In the genomic region with DNA sequence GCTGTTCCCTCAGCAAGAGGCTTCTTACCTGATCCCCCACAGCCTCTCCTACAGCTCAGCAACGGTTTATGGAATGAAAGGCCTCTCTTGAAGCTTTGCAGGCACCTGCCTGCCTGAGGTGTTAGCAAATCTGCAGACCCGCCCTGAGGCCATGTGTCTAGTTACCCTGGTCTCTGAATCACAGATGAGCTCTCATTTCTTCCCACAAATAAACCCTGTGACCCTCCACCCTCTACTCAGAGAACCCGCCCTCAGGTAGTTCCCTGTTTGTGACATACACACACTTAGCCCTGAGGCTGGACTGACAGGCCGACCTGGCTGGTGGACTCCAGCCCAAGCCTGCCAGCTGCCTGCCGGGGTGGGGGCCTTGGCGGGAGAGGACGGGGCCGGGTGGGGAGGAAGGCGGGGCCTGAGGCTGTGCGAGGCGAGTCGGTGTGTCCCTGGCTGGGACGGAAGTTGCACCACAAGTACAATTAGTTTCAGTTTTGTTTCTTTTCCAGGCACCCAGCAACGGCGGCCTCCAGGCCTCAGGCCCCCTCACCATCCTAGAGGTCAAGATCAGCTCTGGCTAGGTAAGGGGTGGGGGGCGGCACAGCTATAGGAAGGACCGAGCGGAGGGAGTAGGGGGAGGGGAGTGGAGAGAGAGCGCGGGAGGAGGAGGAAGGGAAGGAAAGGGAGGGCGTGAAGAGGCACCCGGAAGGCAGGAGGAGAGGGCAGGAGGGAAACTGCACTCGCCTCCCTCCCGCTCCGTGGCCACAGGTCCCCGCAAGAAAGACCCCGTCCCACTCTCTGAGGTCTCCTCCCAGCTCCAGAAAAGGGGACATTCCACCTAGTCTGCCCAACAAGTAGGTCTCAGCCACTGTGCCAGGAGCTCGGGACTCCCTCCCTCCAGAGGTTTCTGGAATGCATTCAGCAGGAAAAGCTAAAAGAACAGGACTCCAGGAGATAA, we compare ENCODE assay signal across 8 cellular contexts. TPM values are rescaled to one million over a fixed set of nuclear protein-coding genes. Genes with fewer than 3 reads are reported as not detected.
A peak's percentile ranks its signal among the peaks of the same experiment; 100 is the strongest.
DNase-seq lines count a peak whose midpoint lies in the region; ATAC-seq and TF ChIP-seq lines count a peak whose summit lies in the region.

A gene with protein sequence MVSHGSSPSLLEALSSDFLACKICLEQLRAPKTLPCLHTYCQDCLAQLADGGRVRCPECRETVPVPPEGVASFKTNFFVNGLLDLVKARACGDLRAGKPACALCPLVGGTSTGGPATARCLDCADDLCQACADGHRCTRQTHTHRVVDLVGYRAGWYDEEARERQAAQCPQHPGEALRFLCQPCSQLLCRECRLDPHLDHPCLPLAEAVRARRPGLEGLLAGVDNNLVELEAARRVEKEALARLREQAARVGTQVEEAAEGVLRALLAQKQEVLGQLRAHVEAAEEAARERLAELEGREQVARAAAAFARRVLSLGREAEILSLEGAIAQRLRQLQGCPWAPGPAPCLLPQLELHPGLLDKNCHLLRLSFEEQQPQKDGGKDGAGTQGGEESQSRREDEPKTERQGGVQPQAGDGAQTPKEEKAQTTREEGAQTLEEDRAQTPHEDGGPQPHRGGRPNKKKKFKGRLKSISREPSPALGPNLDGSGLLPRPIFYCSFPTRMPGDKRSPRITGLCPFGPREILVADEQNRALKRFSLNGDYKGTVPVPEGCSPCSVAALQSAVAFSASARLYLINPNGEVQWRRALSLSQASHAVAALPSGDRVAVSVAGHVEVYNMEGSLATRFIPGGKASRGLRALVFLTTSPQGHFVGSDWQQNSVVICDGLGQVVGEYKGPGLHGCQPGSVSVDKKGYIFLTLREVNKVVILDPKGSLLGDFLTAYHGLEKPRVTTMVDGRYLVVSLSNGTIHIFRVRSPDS (plus strand): TSS at position 482 of the 949 bp plus-strand sequence. CDS start 1,832 bp downstream, outside the sequence.

- H3K79me2 ChIP-seq in DOHH2 (ENCODE audit: control insufficient read depth, low read length) (peaks cover 41% of the 10 kb centered on the region), GM23248 (ENCODE audit: insufficient read depth) (peaks cover 47% of the 10 kb centered on the region), Loucy (ENCODE audit: insufficient read depth, low read length) (peaks cover 50% of the 10 kb centered on the region)

- peaks cover 33% of the 10 kb centered on the region for H3K4me1 Mint-ChIP-seq in activated naive CD8-positive, alpha-beta T cell (ENCODE audit: low read depth)

- no peaks in the 10 kb centered on the region for H3K27me3 ChIP-seq in DOHH2 (ENCODE audit: control insufficient read depth, low read length)
- no peaks in the 10 kb centered on the region for H3K27me3 ChIP-seq in GM23248 (replicated peaks; ENCODE audit: insufficient read depth)
- no peaks in the 10 kb centered on the region for H3K27me3 ChIP-seq in Loucy (ENCODE audit: insufficient read depth, low read length, poor library complexity, severe bottlenecking)
- no peaks in the 10 kb centered on the region for H3K27me3 ChIP-seq in tibial nerve

- H3K4me3 ChIP-seq in DOHH2 (ENCODE audit: low read length) (peak within 1 kb of the TSS; percentile 93), GM23248 (peak within 1 kb of the TSS; percentile 89), Loucy (ENCODE audit: low read length, poor library complexity, severe bottlenecking) (peak within 1 kb of the TSS; percentile 100), tibial nerve (peak within 1 kb of the TSS; percentile 59 to 86 (median 70))

- H4K20me1 ChIP-seq in DOHH2 (ENCODE audit: control insufficient read depth, insufficient read depth, low read depth, low read length) = no peaks in the 10 kb centered on the region
- no peaks in the 10 kb centered on the region for H4K20me1 ChIP-seq in GM23248 (ENCODE audit: insufficient read depth)
- peaks cover 16% of the 10 kb centered on the region for H4K20me1 ChIP-seq in Loucy (ENCODE audit: insufficient read depth, low read length, poor library complexity, severe bottlenecking)

- ATAC-seq in Right ventricle myocardium inferior = peak; percentile 95

- TF ChIP-seq POLR2A in tibial nerve (IDR thresholded peaks at IDR 0.05) = peak in 1 of 2 donors; percentile 54

- peak within 1 kb of the TSS; percentile 83 for H2AFZ ChIP-seq in GM23248
- H2AFZ ChIP-seq in Loucy (ENCODE audit: low read length) = peak within 1 kb of the TSS; percentile 79

- TF ChIP-seq CTCF in DOHH2 (IDR thresholded peaks at IDR 0.05; ENCODE audit: low read depth, low read length, poor library complexity, severe bottlenecking) (no peak), Loucy (conservative IDR thresholded peaks at IDR 0.05; ENCODE audit: low read length) (no peak), tibial nerve (IDR thresholded peaks at IDR 0.05) (no peak)

- DNase-seq in GM23248 (peak; percentile 89), SKM-1 treated with dmso at 0.1 percent for 144 hours (lab: John Stamatoyannopoulos, UW; ENCODE audit: unreplicated experiment) (peak; percentile 75), Right ventricle myocardium inferior (ENCODE audit: missing footprints) (peak; percentile 93), pons (ENCODE audit: low spot score) (peak; percentile 71), tibial nerve (ENCODE audit: low spot score in 2 of 2) (peak; percentile 69)

- peaks cover 34% of the 10 kb centered on the region for H3K36me3 ChIP-seq in DOHH2 (ENCODE audit: control insufficient read depth, low read length)
- H3K36me3 ChIP-seq in GM23248 (ENCODE audit: low read depth) = 0 out of 2 replicates have a peak, but pooled peaks cover 7% of the 10 kb centered on the region
- peaks cover 9% of the 10 kb centered on the region; the same call in 1 of the 2 replicates for H3K36me3 ChIP-seq in Loucy (ENCODE audit: insufficient read depth, low read length)
- H3K36me3 ChIP-seq in tibial nerve = peaks cover 0 to 36% (median 22%) of the 10 kb centered on the region in 3 donors

- peak within 1 kb of the TSS; percentile 93 for H3K9ac ChIP-seq in GM23248
- peak within 1 kb of the TSS; percentile 97 for H3K9ac ChIP-seq in Loucy (ENCODE audit: low read depth, low read length, poor library complexity, severe bottlenecking)

- H3K27me3 Mint-ChIP-seq in activated naive CD8-positive, alpha-beta T cell = no peaks in the 10 kb centered on the region

- H3K36me3 Mint-ChIP-seq in activated naive CD8-positive, alpha-beta T cell = no peaks in the 10 kb centered on the region

- peaks cover 21% of the 10 kb centered on the region for H3K4me1 ChIP-seq in DOHH2 (ENCODE audit: control insufficient read depth, low read length)
- peaks cover 14% of the 10 kb centered on the region for H3K4me1 ChIP-seq in GM23248 (ENCODE audit: insufficient read depth)
- H3K4me1 ChIP-seq in Loucy (ENCODE audit: insufficient read depth, low read length, poor library complexity, severe bottlenecking) = peaks cover 18% of the 10 kb centered on the region
- peaks cover 0 to 39% (median 10%) of the 10 kb centered on the region in 4 donors for H3K4me1 ChIP-seq in tibial nerve

- H3F3A ChIP-seq in DOHH2 (ENCODE audit: control insufficient read depth, insufficient read depth) = 0 out of 2 replicates have a peak, but pooled peaks cover 3% of the 10 kb centered on the region
- no peaks in the 10 kb centered on the region for H3F3A ChIP-seq in GM23248 (ENCODE audit: insufficient read depth)
- H3F3A ChIP-seq in Loucy (ENCODE audit: low read depth) = no peaks in the 10 kb centered on the region

- no peaks in the 10 kb centered on the region for H3K9me2 ChIP-seq in DOHH2 (replicated peaks; ENCODE audit: control insufficient read depth, low read length)
- H3K9me2 ChIP-seq in GM23248 (ENCODE audit: insufficient read depth) = no peaks in the 10 kb centered on the region
- no peaks in the 10 kb centered on the region for H3K9me2 ChIP-seq in Loucy (replicated peaks; ENCODE audit: low read depth, low read length)

- peak within 1 kb of the TSS; percentile 96 for H3K4me3 Mint-ChIP-seq in activated naive CD8-positive, alpha-beta T cell

- peak within 1 kb of the TSS; percentile 97 for H3K27ac Mint-ChIP-seq in activated naive CD8-positive, alpha-beta T cell

- WGBS in GM23248 (ENCODE audit: low coverage in 1 of 2, low lambda C conversion rate in 2 of 2, missing lambda C conversion rate in 2 of 2), 2 experiments = 5 to 7% methylated on average over 13 to 28 of the region's 28 CpGs
- WGBS in tibial nerve, 2 donors = 2 to 4% methylated on average over 28 of the region's 28 CpGs

- TF ChIP-seq EP300 in tibial nerve (IDR thresholded peaks at IDR 0.05) = peak in 1 of 2 donors; percentile 81

- intact Hi-C loops in Right ventricle myocardium inferior (cut with DNase I) = no loop called here

- H3K4me2 ChIP-seq in DOHH2 (ENCODE audit: low read length) = peak within 1 kb of the TSS; percentile 92
- H3K4me2 ChIP-seq in GM23248 (ENCODE audit: unreplicated experiment) = peak within 1 kb of the TSS; percentile 88
- peak within 1 kb of the TSS; percentile 75 for H3K4me2 ChIP-seq in Loucy (ENCODE audit: low read depth, low read length, poor library complexity, severe bottlenecking)

- H3K27ac ChIP-seq in DOHH2 (ENCODE audit: low read depth, low read length) (peak within 1 kb of the TSS; percentile 66), GM23248 (peak within 1 kb of the TSS; percentile 81), tibial nerve (peak within 1 kb of the TSS; percentile 74 to 96 (median 92))

- in situ Hi-C loops in GM23248 (cut with MboI) = no loop called here

- H3K9me3 Mint-ChIP-seq in activated naive CD8-positive, alpha-beta T cell (ENCODE audit: low read depth) = no peaks in the 10 kb centered on the region

- H3K9me3 ChIP-seq in DOHH2 (ENCODE audit: control insufficient read depth, insufficient read depth, low read length) (no peaks in the 10 kb centered on the region), GM23248 (ENCODE audit: low read depth) (no peaks in the 10 kb centered on the region), Loucy (ENCODE audit: insufficient read depth, low read depth, low read length) (no peaks in the 10 kb centered on the region), tibial nerve (no peaks in the 10 kb centered on the region)

RNA-seq across cellular contexts. Expression of the gene that starts here (rescaled TPM):
- 10.3 and 11.0 TPM in 2 replicates for total RNA-seq in GM23248 (2014; rRNA removed; shearing (Covaris generic))
- polyA plus RNA-seq in GM23248 (2016; fragmentation: Nextera tagmentation; extraction: Ambion mirVana) = 8.8 and 9.2 TPM in 2 replicates
- total RNA-seq in Right ventricle myocardium inferior = 21.0 TPM
- 10 to 100 TPM; 18.6 to 32.4 (median 29.5) TPM for total RNA-seq in tibial nerve

Comparison
In these comparisons a context has a peak if more than half of its experiments do, and no peak if none do; other contexts are left out.
1. Peak in every context shown above with its lines: DNase-seq, ATAC-seq, H3K4me3 ChIP-seq and H3K27ac ChIP-seq.